ENCODE assay signal across 16 cellular contexts in genomic region chr13:80249906-80250513, GRCh38.
A peak's percentile ranks its signal among the peaks of the same experiment; 100 is the strongest.
DNase-seq lines count a peak whose midpoint lies in the region; ATAC-seq, FAIRE-seq and TF ChIP-seq lines count a peak whose summit lies in the region.
"Had no signal": no experiment of that assay in that cellular context is flagged by ENCODE, and none has a peak within 500 bp of the region (broad histone marks: within the 10 kb centered on the region; RNA-seq: fewer than 3 reads in every experiment).

No MANE protein-coding gene starts in this region.

- no peaks in the 10 kb centered on the region for H3K9me3 ChIP-seq in pancreas
- H3K9me3 ChIP-seq: BE2C, colonic mucosa, transverse colon had no signal

- no peak overlapping the region for H3K4me3 ChIP-seq in pancreas
- H3K4me3 ChIP-seq: colonic mucosa, transverse colon had no signal

- DNase-seq in ELR (ENCODE audit: low read depth) = peak; percentile 62
- DNase-seq in LHCN-M2 (ENCODE audit: low read depth) = peak; percentile 49
- no peak for DNase-seq in pancreas
- DNase-seq in GM19239 (ENCODE audit: insufficient read length, low spot score) = no peak
- DNase-seq: activated CD4-positive, alpha-beta T cell treated with anti-CD3 and anti-CD28 coated beads for 1 hour; BE2C; colonic mucosa; H9; left ventricle myocardium superior; NCI-H1694; stimulated activated CD4-positive, alpha-beta T cell treated with anti-CD3 and anti-CD28 coated beads, Interleukin-15, amount 100 ng/mL, for 24 hours; transverse colon had no signal

- ATAC-seq in pancreas = no peak
- no peak for ATAC-seq in HG02938 (IDR thresholded peaks at IDR 0.05; ENCODE audit: unreplicated experiment)
- no peak for ATAC-seq in GM21528 (IDR thresholded peaks at IDR 0.05; ENCODE audit: low FRiP score, unreplicated experiment)
- ATAC-seq: left ventricle myocardium superior had no signal

- no peaks in the 10 kb centered on the region for H3K4me1 ChIP-seq in pancreas
- H3K4me1 ChIP-seq: colonic mucosa, transverse colon had no signal

- TF ChIP-seq CTCF in pancreas (IDR thresholded peaks at IDR 0.05) = no peak

- no peaks in the 10 kb centered on the region for H3K27me3 ChIP-seq in pancreas
- H3K27me3 ChIP-seq: BE2C, colonic mucosa, transverse colon had no signal

- H3K36me3 ChIP-seq in pancreas = no peaks in the 10 kb centered on the region
- H3K36me3 ChIP-seq: BE2C, colonic mucosa, transverse colon had no signal

- FAIRE-seq in endometrium (lab: Jason Lieb, UNC) (peak; percentile 88), pancreas (lab: Jason Lieb, UNC) (peak; percentile 23), GM19239 (lab: Jason Lieb, UNC) (no peak)
- FAIRE-seq: RCC 7860 had no signal

- no peak overlapping the region for H3K27ac ChIP-seq in pancreas
- H3K27ac ChIP-seq: colonic mucosa, transverse colon had no signal

- WGBS in pancreas, 2 donors = 70 to 74% methylated on average over 5 of the region's 5 CpGs

- intact Hi-C loops in pancreas (cut with DNase I) = no loop called here

Comparison
In these comparisons a context has a peak if more than half of its experiments do, and no peak if none do; other contexts are left out.
1. DNase-seq: peak in ELR (single experiment) and LHCN-M2 (single experiment); none in pancreas (0 of 6) and GM19239 (single experiment).